2 cellular contexts compared by ENCODE assay signal in the genomic region with DNA sequence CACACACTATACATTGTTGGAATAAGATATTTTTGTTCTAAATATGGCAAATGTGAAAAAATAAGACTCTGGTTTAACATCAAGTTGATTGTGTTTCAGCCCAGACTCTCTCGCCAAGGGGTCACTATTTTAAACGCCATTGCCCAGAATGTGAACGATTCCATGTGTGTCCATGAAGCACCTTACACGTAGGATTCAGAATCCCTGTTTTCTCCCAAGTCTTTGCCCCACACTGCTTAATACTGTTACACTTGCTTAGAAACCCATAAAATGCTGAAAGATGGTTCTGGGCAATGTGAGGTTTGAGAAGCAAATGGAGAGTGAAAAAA.
TF ChIP-seq lines count a peak whose summit lies in the region.

No MANE protein-coding gene starts in this region.

TF ChIP-seq in SK-N-SH, 30 proteins besides CTCF, POLR2A, EP300 and RAD21 (continued from another document):
- TF ChIP-seq, protein P1, sequence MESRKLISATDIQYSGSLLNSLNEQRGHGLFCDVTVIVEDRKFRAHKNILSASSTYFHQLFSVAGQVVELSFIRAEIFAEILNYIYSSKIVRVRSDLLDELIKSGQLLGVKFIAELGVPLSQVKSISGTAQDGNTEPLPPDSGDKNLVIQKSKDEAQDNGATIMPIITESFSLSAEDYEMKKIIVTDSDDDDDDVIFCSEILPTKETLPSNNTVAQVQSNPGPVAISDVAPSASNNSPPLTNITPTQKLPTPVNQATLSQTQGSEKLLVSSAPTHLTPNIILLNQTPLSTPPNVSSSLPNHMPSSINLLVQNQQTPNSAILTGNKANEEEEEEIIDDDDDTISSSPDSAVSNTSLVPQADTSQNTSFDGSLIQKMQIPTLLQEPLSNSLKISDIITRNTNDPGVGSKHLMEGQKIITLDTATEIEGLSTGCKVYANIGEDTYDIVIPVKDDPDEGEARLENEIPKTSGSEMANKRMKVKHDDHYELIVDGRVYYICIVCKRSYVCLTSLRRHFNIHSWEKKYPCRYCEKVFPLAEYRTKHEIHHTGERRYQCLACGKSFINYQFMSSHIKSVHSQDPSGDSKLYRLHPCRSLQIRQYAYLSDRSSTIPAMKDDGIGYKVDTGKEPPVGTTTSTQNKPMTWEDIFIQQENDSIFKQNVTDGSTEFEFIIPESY (IDR thresholded peaks at IDR 0.05; ENCODE audit: borderline replicate concordance, low read depth) = no peak
- no peak for TF ChIP-seq FOXM1 (IDR thresholded peaks at IDR 0.05; ENCODE audit: low read depth)
- TF ChIP-seq, protein P2, sequence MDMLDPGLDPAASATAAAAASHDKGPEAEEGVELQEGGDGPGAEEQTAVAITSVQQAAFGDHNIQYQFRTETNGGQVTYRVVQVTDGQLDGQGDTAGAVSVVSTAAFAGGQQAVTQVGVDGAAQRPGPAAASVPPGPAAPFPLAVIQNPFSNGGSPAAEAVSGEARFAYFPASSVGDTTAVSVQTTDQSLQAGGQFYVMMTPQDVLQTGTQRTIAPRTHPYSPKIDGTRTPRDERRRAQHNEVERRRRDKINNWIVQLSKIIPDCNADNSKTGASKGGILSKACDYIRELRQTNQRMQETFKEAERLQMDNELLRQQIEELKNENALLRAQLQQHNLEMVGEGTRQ (IDR thresholded peaks at IDR 0.05; ENCODE audit: borderline replicate concordance, low read depth, low read length) = no peak
- TF ChIP-seq TEAD4 (IDR thresholded peaks at IDR 0.05; ENCODE audit: borderline replicate concordance, insufficient read depth) = no peak
- no peak for TF ChIP-seq SMC3 (IDR thresholded peaks at IDR 0.05; ENCODE audit: low read depth, low read length)
- no peak for TF ChIP-seq FOXJ3 (CRISPR knock-in tag; IDR thresholded peaks at IDR 0.05)

TF ChIP-seq in SK-N-SH treated with all-trans-retinoic acid at 6 μM for 48 hours, 23 proteins besides CTCF, POLR2A, EP300 and RAD21 (continued from another document):
- TF ChIP-seq, protein P3, sequence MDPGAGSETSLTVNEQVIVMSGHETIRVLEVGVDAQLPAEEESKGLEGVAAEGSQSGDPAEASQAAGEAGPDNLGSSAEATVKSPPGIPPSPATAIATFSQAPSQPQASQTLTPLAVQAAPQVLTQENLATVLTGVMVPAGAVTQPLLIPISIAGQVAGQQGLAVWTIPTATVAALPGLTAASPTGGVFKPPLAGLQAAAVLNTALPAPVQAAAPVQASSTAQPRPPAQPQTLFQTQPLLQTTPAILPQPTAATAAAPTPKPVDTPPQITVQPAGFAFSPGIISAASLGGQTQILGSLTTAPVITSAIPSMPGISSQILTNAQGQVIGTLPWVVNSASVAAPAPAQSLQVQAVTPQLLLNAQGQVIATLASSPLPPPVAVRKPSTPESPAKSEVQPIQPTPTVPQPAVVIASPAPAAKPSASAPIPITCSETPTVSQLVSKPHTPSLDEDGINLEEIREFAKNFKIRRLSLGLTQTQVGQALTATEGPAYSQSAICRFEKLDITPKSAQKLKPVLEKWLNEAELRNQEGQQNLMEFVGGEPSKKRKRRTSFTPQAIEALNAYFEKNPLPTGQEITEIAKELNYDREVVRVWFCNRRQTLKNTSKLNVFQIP (CRISPR knock-in tag; IDR thresholded peaks at IDR 0.05; ENCODE audit: borderline replicate concordance, low read depth) = no peak
- TF ChIP-seq, protein P4, sequence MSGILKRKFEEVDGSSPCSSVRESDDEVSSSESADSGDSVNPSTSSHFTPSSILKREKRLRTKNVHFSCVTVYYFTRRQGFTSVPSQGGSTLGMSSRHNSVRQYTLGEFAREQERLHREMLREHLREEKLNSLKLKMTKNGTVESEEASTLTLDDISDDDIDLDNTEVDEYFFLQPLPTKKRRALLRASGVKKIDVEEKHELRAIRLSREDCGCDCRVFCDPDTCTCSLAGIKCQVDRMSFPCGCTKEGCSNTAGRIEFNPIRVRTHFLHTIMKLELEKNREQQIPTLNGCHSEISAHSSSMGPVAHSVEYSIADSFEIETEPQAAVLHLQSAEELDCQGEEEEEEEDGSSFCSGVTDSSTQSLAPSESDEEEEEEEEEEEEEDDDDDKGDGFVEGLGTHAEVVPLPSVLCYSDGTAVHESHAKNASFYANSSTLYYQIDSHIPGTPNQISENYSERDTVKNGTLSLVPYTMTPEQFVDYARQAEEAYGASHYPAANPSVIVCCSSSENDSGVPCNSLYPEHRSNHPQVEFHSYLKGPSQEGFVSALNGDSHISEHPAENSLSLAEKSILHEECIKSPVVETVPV (CRISPR knock-in tag; IDR thresholded peaks at IDR 0.05) = no peak
- no peak for TF ChIP-seq ZFP30 (CRISPR knock-in tag; IDR thresholded peaks at IDR 0.05)
- TF ChIP-seq ISL1 (CRISPR knock-in tag; IDR thresholded peaks at IDR 0.05) = no peak
- no peak for TF ChIP-seq ZNF8 (CRISPR knock-in tag; IDR thresholded peaks at IDR 0.05)
- TF ChIP-seq, protein P5, sequence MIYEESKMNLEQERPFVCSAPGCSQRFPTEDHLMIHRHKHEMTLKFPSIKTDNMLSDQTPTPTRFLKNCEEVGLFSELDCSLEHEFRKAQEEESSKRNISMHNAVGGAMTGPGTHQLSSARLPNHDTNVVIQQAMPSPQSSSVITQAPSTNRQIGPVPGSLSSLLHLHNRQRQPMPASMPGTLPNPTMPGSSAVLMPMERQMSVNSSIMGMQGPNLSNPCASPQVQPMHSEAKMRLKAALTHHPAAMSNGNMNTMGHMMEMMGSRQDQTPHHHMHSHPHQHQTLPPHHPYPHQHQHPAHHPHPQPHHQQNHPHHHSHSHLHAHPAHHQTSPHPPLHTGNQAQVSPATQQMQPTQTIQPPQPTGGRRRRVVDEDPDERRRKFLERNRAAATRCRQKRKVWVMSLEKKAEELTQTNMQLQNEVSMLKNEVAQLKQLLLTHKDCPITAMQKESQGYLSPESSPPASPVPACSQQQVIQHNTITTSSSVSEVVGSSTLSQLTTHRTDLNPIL (CRISPR knock-in tag; IDR thresholded peaks at IDR 0.05; ENCODE audit: low read depth) = no peak
